In genomic region chr14:22131749-22132476, GRCh38 we compare ENCODE assay signal across 8 cellular contexts.
DNase-seq lines count a peak whose midpoint lies in the region; ATAC-seq and TF ChIP-seq lines count a peak whose summit lies in the region.

No MANE protein-coding gene starts in this region.

- H3K27me3 Mint-ChIP-seq in activated CD8-positive, alpha-beta T cell treated with anti-CD3 and anti-CD28 coated beads, Interleukin-2, amount 10 ng/mL, durations not matched to agents 7 days and 5 days (ENCODE audit: low read depth), result no peaks in the 10 kb centered on the region

- peaks cover 3% of the 10 kb centered on the region for H3K36me3 Mint-ChIP-seq in activated CD8-positive, alpha-beta T cell treated with anti-CD3 and anti-CD28 coated beads, Interleukin-2, amount 10 ng/mL, durations not matched to agents 7 days and 5 days (ENCODE audit: low read depth)

- TF ChIP-seq CTCF in HFF-Myc (IDR thresholded peaks at IDR 0.05; ENCODE audit: low read depth, low read length, missing control alignments), result peak; percentile 66

- POLR2A ChIA-PET in activated CD8-positive, alpha-beta T cell treated with anti-CD3 and anti-CD28 coated beads, Interleukin-2, amount 10 ng/mL, durations not matched to agents 7 days and 5 days (lab: Charles Lee), result interaction anchor here (0.5 kb wide), 1 partner anchor 409 kb away, joined by 3 read pairs; no protein-coding TSS in a partner anchor

- CTCF ChIA-PET in activated CD8-positive, alpha-beta T cell treated with anti-CD3 and anti-CD28 coated beads, Interleukin-2, amount 10 ng/mL, durations not matched to agents 7 days and 5 days (lab: Charles Lee), result interaction anchor here (0.8 to 2.3 kb wide), 16 partner anchors 9 to 455 kb away, joined by 3 to 21 read pairs (median 4); no protein-coding TSS in a partner anchor

- ATAC-seq in activated CD8-positive, alpha-beta T cell treated with anti-CD3 and anti-CD28 coated beads, Interleukin-2, amount 10 ng/mL, durations not matched to agents 7 days and 5 days, result no peak
- ATAC-seq in GM21360 (IDR thresholded peaks at IDR 0.05; ENCODE audit: unreplicated experiment), result no peak

- no peaks in the 10 kb centered on the region for H3K9me3 Mint-ChIP-seq in activated CD8-positive, alpha-beta T cell treated with anti-CD3 and anti-CD28 coated beads, Interleukin-2, amount 10 ng/mL, durations not matched to agents 7 days and 5 days (ENCODE audit: insufficient read depth)

- H3K27ac Mint-ChIP-seq in activated CD8-positive, alpha-beta T cell treated with anti-CD3 and anti-CD28 coated beads, Interleukin-2, amount 10 ng/mL, durations not matched to agents 7 days and 5 days, result no peak overlapping the region

- peaks cover 7% of the 10 kb centered on the region for H3K4me1 Mint-ChIP-seq in activated CD8-positive, alpha-beta T cell treated with anti-CD3 and anti-CD28 coated beads, Interleukin-2, amount 10 ng/mL, durations not matched to agents 7 days and 5 days (ENCODE audit: low read depth)

- DNase-seq in DMS53 treated with DMSO at 0.1 percent for 48 hours (lab: John Stamatoyannopoulos, UW; ENCODE audit: unreplicated experiment), result peak; percentile 1
- no peak for DNase-seq in HFF-Myc (ENCODE audit: extremely low read depth, low read depth)
- peak; percentile 46 for DNase-seq in activated CD8-positive, alpha-beta T cell treated with anti-CD3 and anti-CD28 coated beads, Interleukin-2, amount 10 ng/mL, durations not matched to agents 7 days and 5 days
- peak; percentile 29 for DNase-seq in kidney tubule cell (ENCODE audit: low spot score)
- no peak for DNase-seq in SW 1271 (lab: John Stamatoyannopoulos, UW)
- DNase-seq in T1000 (lab: John Stamatoyannopoulos, UW), result no peak
- no peak for DNase-seq in NCI-H1417 treated with DMSO at 0.1 percent for 48 hours (lab: John Stamatoyannopoulos, UW)

- H3K4me3 Mint-ChIP-seq in activated CD8-positive, alpha-beta T cell treated with anti-CD3 and anti-CD28 coated beads, Interleukin-2, amount 10 ng/mL, durations not matched to agents 7 days and 5 days, result no peak overlapping the region

- H3K4me3 ChIP-seq in HFF-Myc (replicated peaks; ENCODE audit: low read depth, low read length), result no peak overlapping the region

Comparison
In these comparisons a context has a peak if more than half of its experiments do, and no peak if none do; other contexts are left out.
1. DNase-seq: peak in DMS53 treated with DMSO at 0.1 percent for 48 hours (single experiment), activated CD8-positive, alpha-beta T cell treated with anti-CD3 and anti-CD28 coated beads, Interleukin-2, amount 10 ng/mL, durations not matched to agents 7 days and 5 days (single experiment) and kidney tubule cell (single experiment); none in HFF-Myc (single experiment), SW 1271 (0 of 2), T1000 (single experiment) and NCI-H1417 treated with DMSO at 0.1 percent for 48 hours (single experiment).